ENCODE assay signal across 2 cellular contexts in the genomic region with DNA sequence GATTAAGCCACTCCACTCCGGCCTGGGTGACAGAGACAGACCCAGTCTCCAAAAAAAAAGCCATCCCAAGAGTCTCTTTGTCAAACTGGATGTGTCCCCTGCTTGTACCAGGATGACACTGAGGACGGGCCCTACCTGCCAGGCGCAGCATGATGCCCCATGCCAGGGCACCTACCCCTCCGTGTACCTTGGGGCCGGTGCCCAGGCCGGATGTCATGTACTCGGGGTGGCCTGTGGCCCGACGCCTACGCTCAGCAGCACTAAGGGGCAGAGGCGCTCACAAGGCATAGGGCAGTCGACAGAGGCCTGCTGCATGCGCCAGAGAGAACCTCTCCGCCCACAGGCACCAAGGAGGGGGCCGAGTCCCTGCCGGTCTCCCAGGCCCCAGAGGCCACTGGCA. TPM values are rescaled to one million over a fixed set of nuclear protein-coding genes. Genes with fewer than 3 reads are reported as not detected.
"Had no signal": no experiment of that assay in that cellular context is flagged by ENCODE, and none has a peak within 500 bp of the region (broad histone marks: within the 10 kb centered on the region; RNA-seq: fewer than 3 reads in every experiment).

No MANE protein-coding gene starts in this region.

RNA-seq across cellular contexts. Expression of a gene that starts 7.4 kb away (rescaled TPM):
- total RNA-seq: M059J had no signal

RNA-seq across cellular contexts. Expression of a gene that starts 39.4 kb away (rescaled TPM):
- polyA plus RNA-seq: IgD-negative memory B cell had no signal
